Comparison of ENCODE assay signal across 22 cellular contexts in the genomic region with DNA sequence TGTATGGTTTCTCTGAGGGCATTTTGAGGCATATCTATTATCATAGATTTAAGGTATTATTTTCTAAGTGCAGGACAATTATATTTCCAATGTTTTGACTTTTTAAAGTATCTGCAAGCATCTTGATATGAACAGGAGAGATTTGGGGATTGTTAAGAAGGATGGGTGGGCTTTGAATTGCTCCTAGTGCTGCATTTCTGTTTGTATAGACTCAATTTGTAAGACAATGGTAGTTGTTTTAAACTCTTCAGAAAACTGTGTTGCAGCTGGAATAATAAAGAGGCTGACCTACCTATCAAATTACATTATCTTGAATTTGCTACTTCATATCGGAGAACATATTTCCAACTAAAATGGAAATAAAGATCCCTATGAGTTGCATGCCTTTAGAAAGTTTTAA.
"Had no signal": no experiment of that assay in that cellular context is flagged by ENCODE, and none has a peak within 500 bp of the region (broad histone marks: within the 10 kb centered on the region; RNA-seq: fewer than 3 reads in every experiment).

No MANE protein-coding gene starts in this region.

- H3K27me3 ChIP-seq: heart right ventricle, neutrophil, suprapubic skin, transverse colon, uterus had no signal

- H3K27ac Mint-ChIP-seq: activated naive CD8-positive, alpha-beta T cell treated with anti-CD3 and anti-CD28 coated beads for 36 hours; natural killer cell treated with Interleukin-12 subunit alpha and Interleukin-12 subunit beta and Interleukin-15 and Interleukin-18, amount 100 ng/mL, for 72 hours; stimulated activated effector memory CD8-positive, alpha-beta T cell treated with anti-CD3 and anti-CD28 coated beads, Interleukin-12 subunit alpha, Interleukin-12 subunit beta, amount 100 ng/mL, for 72 hours; stimulated activated naive CD8-positive, alpha-beta T cell treated with anti-CD3 and anti-CD28 coated beads, Interleukin-15, amount 100 ng/mL, for 72 hours; T-helper 17 cell had no signal

- H3K9me3 ChIP-seq: heart right ventricle, neutrophil, suprapubic skin, transverse colon, uterus had no signal

- H3K4me3 Mint-ChIP-seq: activated naive CD8-positive, alpha-beta T cell treated with anti-CD3 and anti-CD28 coated beads for 36 hours; natural killer cell treated with Interleukin-12 subunit alpha and Interleukin-12 subunit beta and Interleukin-15 and Interleukin-18, amount 100 ng/mL, for 72 hours; stimulated activated effector memory CD8-positive, alpha-beta T cell treated with anti-CD3 and anti-CD28 coated beads, Interleukin-12 subunit alpha, Interleukin-12 subunit beta, amount 100 ng/mL, for 72 hours; stimulated activated naive CD8-positive, alpha-beta T cell treated with anti-CD3 and anti-CD28 coated beads, Interleukin-15, amount 100 ng/mL, for 72 hours; T-helper 17 cell had no signal

- H3K4me1 Mint-ChIP-seq: activated naive CD8-positive, alpha-beta T cell treated with anti-CD3 and anti-CD28 coated beads for 36 hours; stimulated activated effector memory CD8-positive, alpha-beta T cell treated with anti-CD3 and anti-CD28 coated beads, Interleukin-12 subunit alpha, Interleukin-12 subunit beta, amount 100 ng/mL, for 72 hours; stimulated activated naive CD8-positive, alpha-beta T cell treated with anti-CD3 and anti-CD28 coated beads, Interleukin-15, amount 100 ng/mL, for 72 hours; T-helper 17 cell had no signal

- H3K4me1 ChIP-seq: heart right ventricle, parathyroid adenoma, suprapubic skin, transverse colon, uterus had no signal

- H3K27ac ChIP-seq: coronary artery, epithelial cell of prostate, heart right ventricle, neutrophil, parathyroid adenoma, suprapubic skin, transverse colon, uterus had no signal

- H3K9ac ChIP-seq: parathyroid adenoma had no signal

- H3K36me3 Mint-ChIP-seq: activated naive CD8-positive, alpha-beta T cell treated with anti-CD3 and anti-CD28 coated beads for 36 hours; stimulated activated effector memory CD8-positive, alpha-beta T cell treated with anti-CD3 and anti-CD28 coated beads, Interleukin-12 subunit alpha, Interleukin-12 subunit beta, amount 100 ng/mL, for 72 hours had no signal

- H3K4me3 ChIP-seq: coronary artery, heart right ventricle, suprapubic skin, transverse colon, uterus had no signal

- ATAC-seq: heart right ventricle; left ventricle myocardium superior; natural killer cell treated with Interleukin-12 subunit alpha and Interleukin-12 subunit beta and Interleukin-15 and Interleukin-18, amount 100 ng/mL, for 72 hours; right cardiac atrium; stimulated activated effector memory CD8-positive, alpha-beta T cell treated with anti-CD3 and anti-CD28 coated beads, Interleukin-12 subunit alpha, Interleukin-12 subunit beta, amount 100 ng/mL, for 72 hours; stimulated activated naive CD8-positive, alpha-beta T cell treated with anti-CD3 and anti-CD28 coated beads, Interleukin-15, amount 100 ng/mL, for 72 hours; T-helper 17 cell had no signal

- DNase-seq: activated CD4-positive, alpha-beta T cell treated with anti-CD3 and anti-CD28 coated beads for 4 hours; activated CD4-positive, alpha-beta T cell treated with anti-CD3 and anti-CD28 coated beads, Interleukin-2, amount 50 U/mL, for 48 hours; activated CD4-positive, CD25-positive, alpha-beta regulatory T cell; activated CD8-positive, alpha-beta memory T cell treated with anti-CD3 and anti-CD28 coated beads, Interleukin-2, amount 50 U/mL, for 48 hours; activated naive CD4-positive, alpha-beta T cell treated with Interleukin-2 at 50 U/mL for 16 hours; activated naive CD8-positive, alpha-beta T cell treated with anti-CD3 and anti-CD28 coated beads for 36 hours; activated T-cell treated with anti-CD3 and anti-CD28 coated beads, Interleukin-2, amount 50 U/mL, for 48 hours; heart right ventricle; left ventricle myocardium superior; right cardiac atrium; stimulated activated CD4-positive, alpha-beta T cell treated with anti-CD3 and anti-CD28 coated beads, Interleukin-2, amount 100 ng/mL, for 24 hours; stimulated activated naive CD8-positive, alpha-beta T cell treated with anti-CD3 and anti-CD28 coated beads, Interleukin-15, amount 100 ng/mL, for 72 hours; T-helper 17 cell; transverse colon; uterus had no signal

- H3K27me3 Mint-ChIP-seq: activated naive CD8-positive, alpha-beta T cell treated with anti-CD3 and anti-CD28 coated beads for 36 hours; natural killer cell treated with Interleukin-12 subunit alpha and Interleukin-12 subunit beta and Interleukin-15 and Interleukin-18, amount 100 ng/mL, for 72 hours; stimulated activated naive CD8-positive, alpha-beta T cell treated with anti-CD3 and anti-CD28 coated beads, Interleukin-15, amount 100 ng/mL, for 72 hours; T-helper 17 cell had no signal

- H3K36me3 ChIP-seq: heart right ventricle, neutrophil, suprapubic skin, transverse colon, uterus had no signal
